Comparison of ENCODE assay signal across 8 cellular contexts in genomic region chr19:47273313-47274070, GRCh38. TPM values are rescaled to one million over a fixed set of nuclear protein-coding genes. Genes with fewer than 3 reads are reported as not detected.
DNase-seq lines count a peak whose midpoint lies in the region; ATAC-seq and TF ChIP-seq lines count a peak whose summit lies in the region.

No MANE protein-coding gene starts in this region.

- H3K4me2 ChIP-seq in DND-41 (ENCODE audit: insufficient read depth, low read length), result peak overlapping the region; percentile 89
- peak overlapping the region; percentile 88 for H3K4me2 ChIP-seq in neural progenitor cell

- peak overlapping the region; percentile 53 to 78 for H3K4me3 ChIP-seq in DND-41 (ENCODE audit: low read depth in 1 of 2, low read length in 2 of 2)
- peak overlapping the region; percentile 51 for H3K4me3 ChIP-seq in RWPE2 (ENCODE audit: severe bottlenecking)
- H3K4me3 ChIP-seq in fibroblast of villous mesenchyme (ENCODE audit: low read depth, low read length), result peak overlapping the region; percentile 77
- H3K4me3 ChIP-seq in neural progenitor cell, result peak overlapping the region; percentile 70
- H3K4me3 ChIP-seq in stomach, result peak overlapping the region; percentile 55 to 77 (median 70)

- H2AFZ ChIP-seq in DND-41 (ENCODE audit: low read depth, low read length), result peak overlapping the region; percentile 86
- peak overlapping the region; percentile 28 for H2AFZ ChIP-seq in neural progenitor cell (replicated peaks)

- H3K9me3 Mint-ChIP-seq in neural progenitor cell, result peaks cover 4% of the 10 kb centered on the region

- peak in 2 of 4 donors; percentile 60 to 72 for TF ChIP-seq POLR2A in stomach (IDR thresholded peaks at IDR 0.05)

- H3K4me1 ChIP-seq in DND-41 (ENCODE audit: insufficient read depth, low read length) (peaks cover 25% of the 10 kb centered on the region), RWPE2 (ENCODE audit: insufficient read depth, poor library complexity, severe bottlenecking) (no peaks in the 10 kb centered on the region), neural progenitor cell (peaks cover 17% of the 10 kb centered on the region), stomach (peaks cover 29 to 52% (median 39%) of the 10 kb centered on the region in 4 donors)

- peaks cover 23% of the 10 kb centered on the region for H3K4me1 Mint-ChIP-seq in neural progenitor cell

- H3F3A ChIP-seq in neural progenitor cell (ENCODE audit: low read depth), result peaks cover 43% of the 10 kb centered on the region

- H3K9me3 ChIP-seq in DND-41 (ENCODE audit: insufficient read depth, low read length, severe bottlenecking) (no peaks in the 10 kb centered on the region), KOPT-K1 (ENCODE audit: insufficient read depth, low read length, poor library complexity, severe bottlenecking) (no peaks in the 10 kb centered on the region), RWPE2 (ENCODE audit: severe bottlenecking) (no peaks in the 10 kb centered on the region), neural progenitor cell (ENCODE audit: low read depth) (no peaks in the 10 kb centered on the region), stomach (no peaks in the 10 kb centered on the region)

- WGBS in stomach, 5 donors, result 0 to 1% (median 1%) methylated on average over 33 to 54 of the region's 54 CpGs

- peak overlapping the region; percentile 91 for H3K9ac ChIP-seq in DND-41 (ENCODE audit: low read depth, low read length)
- peak overlapping the region; percentile 3 for H3K9ac ChIP-seq in neural progenitor cell

- peaks cover 14% of the 10 kb centered on the region for H3K36me3 Mint-ChIP-seq in neural progenitor cell

- DNase-seq in DND-41 (peak; percentile 93), RWPE2 (ENCODE audit: low spot score) (peak; percentile 92), activated gamma-delta T cell (lab: John Stamatoyannopoulos, UW) (peak; percentile 71), fibroblast of villous mesenchyme (ENCODE audit: low read depth) (peak; percentile 94), neural progenitor cell (ENCODE audit: low spot score) (peak; percentile 96), stomach (peak; percentile 94)

- ATAC-seq in DND-41 (ENCODE audit: insufficient read depth, low read depth) (peak; percentile 80), GM21786 (IDR thresholded peaks at IDR 0.05; ENCODE audit: unreplicated experiment) (peak; percentile 55), RWPE2 (ENCODE audit: low read depth) (peak; percentile 73)

- H4K20me1 ChIP-seq in DND-41 (ENCODE audit: insufficient read depth, low read length) (peaks cover 15% of the 10 kb centered on the region), neural progenitor cell (ENCODE audit: low read depth) (peaks cover 33% of the 10 kb centered on the region)

- H3K27ac Mint-ChIP-seq in neural progenitor cell, result peak overlapping the region; percentile 62

- no peak for TF ChIP-seq EP300 in stomach (IDR thresholded peaks at IDR 0.05)

- H3K27me3 Mint-ChIP-seq in neural progenitor cell (ENCODE audit: insufficient read depth, low read depth), result peaks cover 6% of the 10 kb centered on the region

- no peak for TF ChIP-seq CTCF in DND-41 (IDR thresholded peaks at IDR 0.05; ENCODE audit: borderline replicate concordance, extremely low read depth, low read length, poor library complexity, severe bottlenecking)
- peak; percentile 18 for TF ChIP-seq CTCF in RWPE2 (IDR thresholded peaks at IDR 0.05; ENCODE audit: poor library complexity, severe bottlenecking)
- no peak for TF ChIP-seq CTCF in fibroblast of villous mesenchyme (IDR thresholded peaks at IDR 0.05; ENCODE audit: insufficient read depth, low read depth, low read length)
- TF ChIP-seq CTCF in neural progenitor cell (IDR thresholded peaks at IDR 0.05), result peak; percentile 20
- TF ChIP-seq CTCF in stomach (IDR thresholded peaks at IDR 0.05), result no peak

- H3K36me3 ChIP-seq in DND-41 (ENCODE audit: insufficient read depth, low read length) (peaks cover 12% of the 10 kb centered on the region; the same call in 1 of the 2 replicates), KOPT-K1 (ENCODE audit: insufficient read depth, low read length) (peaks cover 30% of the 10 kb centered on the region; the same call in 1 of the 2 replicates), RWPE2 (ENCODE audit: low read depth) (peaks cover 4% of the 10 kb centered on the region; the same call in 1 of the 2 replicates), neural progenitor cell (no peaks in the 10 kb centered on the region), stomach (peaks cover 19 to 39% (median 36%) of the 10 kb centered on the region in 4 donors)

- H3K27me3 ChIP-seq in DND-41 (ENCODE audit: insufficient read depth, low read length, poor library complexity) (no peaks in the 10 kb centered on the region), RWPE2 (ENCODE audit: insufficient read depth, poor library complexity, severe bottlenecking) (no peaks in the 10 kb centered on the region), neural progenitor cell (peaks cover 10% of the 10 kb centered on the region), stomach (no peaks in the 10 kb centered on the region)

- intact Hi-C loops in stomach (cut with DNase I; ENCODE audit: low total_unique reads), result no loop called here

- peaks cover 3% of the 10 kb centered on the region; the same call in 1 of the 2 replicates for H3K79me2 ChIP-seq in DND-41 (ENCODE audit: insufficient read depth, low read length)
- H3K79me2 ChIP-seq in neural progenitor cell (ENCODE audit: low read depth), result no peaks in the 10 kb centered on the region

- H3K27ac ChIP-seq in DND-41 (ENCODE audit: low read length) (peak overlapping the region; percentile 98), KOPT-K1 (ENCODE audit: low read depth, low read length, poor library complexity, severe bottlenecking) (peak overlapping the region; percentile 94), RWPE2 (ENCODE audit: poor library complexity, severe bottlenecking) (peak overlapping the region; percentile 81), neural progenitor cell (peak overlapping the region; percentile 92), stomach (peak overlapping the region; percentile 98 to 100 (median 100))

- peak overlapping the region; percentile 88 for H3K4me3 Mint-ChIP-seq in neural progenitor cell

RNA-seq across cellular contexts. Expression of gene INAFM1, which starts 1.2 kb away (rescaled TPM):
- total RNA-seq in fibroblast of villous mesenchyme (2.6 and 4.2 TPM in 2 replicates), neural progenitor cell (ENCODE audit: low replicate concordance) (3.7 TPM in 1 of 2 replicates, not detected in the other), stomach (1 to 10 TPM in 4 of 5 donors, not detected in 1; 1.8 to 7.7 (median 4.5) TPM)
- polyA plus RNA-seq in stomach, result 10 to 100 TPM; 14.1 to 48.0 (median 18.7) TPM

RNA-seq across cellular contexts. Expression of gene CCDC9, which starts 17.2 kb away (rescaled TPM):
- total RNA-seq in fibroblast of villous mesenchyme, result 7.3 and 8.4 TPM in 2 replicates
- total RNA-seq in neural progenitor cell (ENCODE audit: low replicate concordance), result 3.4 and 16.0 TPM in 2 replicates
- total RNA-seq in stomach, result 10 to 100 TPM; 16.1 to 62.4 (median 21.7) TPM
- polyA plus RNA-seq in stomach, result 10 to 100 TPM; 14.3 to 35.1 (median 20.9) TPM

RNA-seq across cellular contexts. Expression of gene C5AR1, which starts 36.2 kb away (rescaled TPM):
- total RNA-seq in fibroblast of villous mesenchyme, result 0.32 and 0.43 TPM in 2 replicates
- 0.06 TPM in 1 of 2 replicates, not detected in the other for total RNA-seq in neural progenitor cell (ENCODE audit: low replicate concordance)
- total RNA-seq in stomach, result 10 to 100 TPM in 1 of 5 donors, 1 to 10 TPM in 3, under 1 TPM in 1; 0.45 to 15.2 (median 1.9) TPM
- polyA plus RNA-seq in stomach, result 1 to 10 TPM; 2.3 to 7.2 (median 3.5) TPM

RNA-seq across cellular contexts. Expression of gene BBC3, which starts 42.5 kb away (rescaled TPM):
- total RNA-seq in fibroblast of villous mesenchyme (6.0 and 14.2 TPM in 2 replicates), neural progenitor cell (ENCODE audit: low replicate concordance) (2.8 and 19.1 TPM in 2 replicates), stomach (10 to 100 TPM in 4 of 5 donors, 1 to 10 TPM in 1; 2.9 to 69.2 (median 17.0) TPM)
- 1 to 10 TPM; 6.0 to 9.8 (median 8.7) TPM for polyA plus RNA-seq in stomach

RNA-seq across cellular contexts. Expression of gene C5AR2, which starts 58.5 kb away (rescaled TPM):
- under 0.01 TPM in 1 of 2 replicates, not detected in the other for total RNA-seq in fibroblast of villous mesenchyme
- total RNA-seq in neural progenitor cell (ENCODE audit: low replicate concordance), result not detected in 2 replicates
- total RNA-seq in stomach, result 10 to 100 TPM in 1 of 5 donors, under 1 TPM in 2, not detected in 2; 0.73 to 11.1 (median 0.87) TPM
- under 1 TPM; 0.13 to 0.93 (median 0.76) TPM for polyA plus RNA-seq in stomach

Comparison
In these comparisons a context has a peak if more than half of its experiments do, and no peak if none do; other contexts are left out.
1. Peak in every context shown above with its lines: DNase-seq, ATAC-seq, H3K4me3 ChIP-seq and H3K27ac ChIP-seq.
2. CTCF ChIP-seq: peak in RWPE2 (single experiment) and neural progenitor cell (single experiment); none in DND-41 (single experiment), fibroblast of villous mesenchyme (single experiment) and stomach (0 of 7).